ENCODE assay signal across 13 cellular contexts in genomic region chr9:69178583-69179011, GRCh38. TPM values are rescaled to one million over a fixed set of nuclear protein-coding genes. Genes with fewer than 3 reads are reported as not detected.
DNase-seq lines count a peak whose midpoint lies in the region; ATAC-seq lines count a peak whose summit lies in the region.
"Had no signal": no experiment of that assay in that cellular context is flagged by ENCODE, and none has a peak within 500 bp of the region (broad histone marks: within the 10 kb centered on the region; RNA-seq: fewer than 3 reads in every experiment).

No MANE protein-coding gene starts in this region.

- peak; percentile 35 for ATAC-seq in T-helper 17 cell
- no peak for ATAC-seq in HG02840 (IDR thresholded peaks at IDR 0.05; ENCODE audit: low FRiP score, unreplicated experiment)
- ATAC-seq: naive thymus-derived CD4-positive, alpha-beta T cell; sciatic nerve had no signal

- H3K27ac Mint-ChIP-seq in T-helper 17 cell, result no peak overlapping the region

- DNase-seq in HT-29 (ENCODE audit: low spot score), result peak; percentile 53
- no peak for DNase-seq in T-helper 17 cell
- DNase-seq in epithelial cell of prostate (ENCODE audit: low read depth, low spot score), result no peak
- no peak for DNase-seq in NK-92 (lab: John Stamatoyannopoulos, UW; ENCODE audit: unreplicated experiment)
- no peak for DNase-seq in NCI-H1436 (lab: John Stamatoyannopoulos, UW)
- DNase-seq: activated naive CD4-positive, alpha-beta T cell treated with anti-CD3 and anti-CD28 coated beads, Interleukin-2, amount 50 U/mL, for 16 hours; cortex of kidney; HCEC 1CT; NCI-H1417 treated with DMSO at 0.1 percent for 48 hours had no signal

- H3K4me3 Mint-ChIP-seq in T-helper 17 cell, result no peak overlapping the region

- H3K9me3 ChIP-seq in T-helper 17 cell (ENCODE audit: control insufficient read depth, low read length, poor library complexity, severe bottlenecking) (no peaks in the 10 kb centered on the region), subcutaneous abdominal adipose tissue (ENCODE audit: control insufficient read depth in 5 of 5, low read length in 5 of 5) (no peaks in the 10 kb centered on the region)

- peaks cover 48% of the 10 kb centered on the region for H3K4me1 Mint-ChIP-seq in T-helper 17 cell

- H3K36me3 Mint-ChIP-seq in T-helper 17 cell (ENCODE audit: low read depth), result no peaks in the 10 kb centered on the region

- no peaks in the 10 kb centered on the region for H3K27me3 ChIP-seq in subcutaneous abdominal adipose tissue (ENCODE audit: control insufficient read depth in 5 of 5, insufficient read depth in 4 of 5, low read length in 5 of 5)

- no peaks in the 10 kb centered on the region for H3K27me3 Mint-ChIP-seq in T-helper 17 cell

- peak overlapping the region in 1 of 5 donors; percentile 6 for H3K9ac ChIP-seq in subcutaneous abdominal adipose tissue (ENCODE audit: low read length in 5 of 5)

- peak overlapping the region; percentile 95 for H3K27ac ChIP-seq in epithelial cell of prostate
- H3K27ac ChIP-seq in subcutaneous abdominal adipose tissue (ENCODE audit: low read depth, low read length), result peak overlapping the region; percentile 98

- H3K4me3 ChIP-seq in subcutaneous abdominal adipose tissue (ENCODE audit: low read depth in 1 of 5, low read length in 5 of 5), result no peak overlapping the region

- H3K4me1 ChIP-seq in subcutaneous abdominal adipose tissue (ENCODE audit: control insufficient read depth in 5 of 5, insufficient read depth in 5 of 5, low read length in 5 of 5), result peaks cover 9 to 69% (median 65%) of the 10 kb centered on the region in 5 donors

- H3K36me3 ChIP-seq in subcutaneous abdominal adipose tissue (ENCODE audit: control insufficient read depth in 5 of 5, insufficient read depth in 5 of 5, low read length in 5 of 5), result no peaks in the 10 kb centered on the region

RNA-seq across cellular contexts. Expression of gene TJP2, which starts 4.5 kb away (rescaled TPM):
- total RNA-seq in HT-29 (2014; rRNA removed; shearing (Covaris generic)), result 519 and 587 TPM in 2 replicates
- 10 to 100 TPM; 21.1 to 30.2 TPM for total RNA-seq in T-helper 17 cell

Comparison
In these comparisons a context has a peak if more than half of its experiments do, and no peak if none do; other contexts are left out.
1. RNA of gene TJP2, which starts 4.5 kb away (total RNA-seq): 519 to 587 TPM in HT-29; 21.1 to 30.2 TPM in T-helper 17 cell; every median in the first group is over 10 times any median in the second.